In genomic region chr11:64334764-64335741, GRCh38 we compare ENCODE assay signal across 10 cellular contexts. TPM values are rescaled to one million over a fixed set of nuclear protein-coding genes. Genes with fewer than 3 reads are reported as not detected.
DNase-seq lines count a peak whose midpoint lies in the region; ATAC-seq, FAIRE-seq and TF ChIP-seq lines count a peak whose summit lies in the region.
"Had no signal": no experiment of that assay in that cellular context is flagged by ENCODE, and none has a peak within 500 bp of the region (broad histone marks: within the 10 kb centered on the region; RNA-seq: fewer than 3 reads in every experiment).

No MANE protein-coding gene starts in this region.

- H3K4me1 Mint-ChIP-seq in astrocyte (ENCODE audit: low read depth, unreplicated experiment) (peaks cover 11% of the 10 kb centered on the region), memory B cell (peaks cover 37% of the 10 kb centered on the region)

- peak overlapping the region; percentile 51 for H3K27ac ChIP-seq in astrocyte (ENCODE audit: low read depth, low read length)
- H3K27ac ChIP-seq: 22Rv1 had no signal

- no peak for TF ChIP-seq CTCF in astrocyte (IDR thresholded peaks at IDR 0.05; ENCODE audit: insufficient read depth, low read depth, low read length)

- DNase-seq in NCI-H2029 (lab: John Stamatoyannopoulos, UW), result peak; percentile 62
- DNase-seq in NCI-H2029 treated with DMSO at 0.1 percent for 48 hours (lab: John Stamatoyannopoulos, UW), result no peak
- DNase-seq in NCI-H526 treated with DMSO at 0.1 percent for 48 hours (lab: John Stamatoyannopoulos, UW), result peak; percentile 73
- peak; percentile 94 for DNase-seq in astrocyte (ENCODE audit: low read depth)
- DNase-seq in memory B cell (ENCODE audit: low spot score in 2 of 2), result peak; percentile 45 to 46
- no peak for DNase-seq in C1 segment of cervical spinal cord (lab: John Stamatoyannopoulos, UW)

- H3K9me3 Mint-ChIP-seq in astrocyte (ENCODE audit: unreplicated experiment) (no peaks in the 10 kb centered on the region), memory B cell (no peaks in the 10 kb centered on the region)
- H3K9me3 Mint-ChIP-seq: central memory CD8-positive, alpha-beta T cell had no signal

- peak overlapping the region; percentile 27 for H3K9ac ChIP-seq in astrocyte (ENCODE audit: low read length)

- peaks cover 4% of the 10 kb centered on the region for H4K20me1 ChIP-seq in astrocyte (ENCODE audit: insufficient read depth, low read length)

- peak overlapping the region; percentile 44 for H3K4me2 ChIP-seq in astrocyte (ENCODE audit: low read length)

- no peak for FAIRE-seq in astrocyte (lab: Jason Lieb, UNC)

- no peaks in the 10 kb centered on the region for H3K36me3 ChIP-seq in astrocyte (ENCODE audit: insufficient read depth, low read length)

- H3K4me1 ChIP-seq in astrocyte (ENCODE audit: insufficient read depth, low read length), result peaks cover 16% of the 10 kb centered on the region

- H3K27me3 Mint-ChIP-seq in astrocyte (ENCODE audit: low read depth, unreplicated experiment), result peaks cover 8% of the 10 kb centered on the region
- no peaks in the 10 kb centered on the region for H3K27me3 Mint-ChIP-seq in memory B cell
- H3K27me3 Mint-ChIP-seq: central memory CD8-positive, alpha-beta T cell had no signal

- H3K27ac Mint-ChIP-seq in astrocyte (ENCODE audit: unreplicated experiment) (peak overlapping the region; percentile 88), memory B cell (peak overlapping the region; percentile 81)

- no peak overlapping the region for H3K4me3 ChIP-seq in astrocyte (ENCODE audit: insufficient read depth, low read depth, low read length)

- no peak overlapping the region for H2AFZ ChIP-seq in astrocyte (ENCODE audit: low read depth, low read length)

- H3K79me2 ChIP-seq in astrocyte (ENCODE audit: insufficient read depth, low read length), result no peaks in the 10 kb centered on the region

- no peaks in the 10 kb centered on the region for H3K36me3 Mint-ChIP-seq in astrocyte (ENCODE audit: low read depth, unreplicated experiment)
- no peaks in the 10 kb centered on the region for H3K36me3 Mint-ChIP-seq in memory B cell

- ATAC-seq in GM19467 (IDR thresholded peaks at IDR 0.05; ENCODE audit: unreplicated experiment), result peak; percentile 50
- peak; percentile 75 for ATAC-seq in HG03442 (IDR thresholded peaks at IDR 0.05; ENCODE audit: unreplicated experiment)
- ATAC-seq in memory B cell (ENCODE audit: low read depth), result peak; percentile 63

- H3K9me3 ChIP-seq in astrocyte (ENCODE audit: insufficient read depth, low read depth, low read length), result no peaks in the 10 kb centered on the region

- H3K4me3 Mint-ChIP-seq in astrocyte (ENCODE audit: unreplicated experiment), result no peak overlapping the region
- peak overlapping the region; percentile 67 for H3K4me3 Mint-ChIP-seq in memory B cell
- H3K4me3 Mint-ChIP-seq: central memory CD8-positive, alpha-beta T cell had no signal

- no peaks in the 10 kb centered on the region for H3K27me3 ChIP-seq in astrocyte (ENCODE audit: insufficient read depth, low read length)

RNA-seq across cellular contexts. Expression of gene CCDC88B, which starts 5.0 kb away (rescaled TPM):
- total RNA-seq in astrocyte, result 1.2 and 1.6 TPM in 2 replicates

RNA-seq across cellular contexts. Expression of gene PRDX5, which starts 17.1 kb away (rescaled TPM):
- 243 and 263 TPM in 2 replicates for total RNA-seq in astrocyte

RNA-seq across cellular contexts. Expression of gene TRMT112, which starts 17.7 kb away (rescaled TPM):
- total RNA-seq in astrocyte, result 130 and 146 TPM in 2 replicates

RNA-seq across cellular contexts. Expression of gene RPS6KA4, which starts 23.9 kb away (rescaled TPM):
- total RNA-seq in astrocyte, result 30.7 and 36.2 TPM in 2 replicates

RNA-seq across cellular contexts. Expression of gene ESRRA, which starts 29.7 kb away (rescaled TPM):
- 25.0 and 26.3 TPM in 2 replicates for total RNA-seq in astrocyte

Comparison
In these comparisons a context has a peak if more than half of its experiments do, and no peak if none do; other contexts are left out.
1. DNase-seq: peak in NCI-H2029 (single experiment), NCI-H526 treated with DMSO at 0.1 percent for 48 hours (single experiment), astrocyte (single experiment) and memory B cell (2 of 2); none in NCI-H2029 treated with DMSO at 0.1 percent for 48 hours (single experiment) and C1 segment of cervical spinal cord (0 of 14).
2. Peak in every context shown above with its lines, with median percentiles within 50 percentile points of each other: ATAC-seq.